Comparison of ENCODE assay signal across 8 cellular contexts in genomic region chr6:144008501-144009245, GRCh38. TPM values are rescaled to one million over a fixed set of nuclear protein-coding genes. Genes with fewer than 3 reads are reported as not detected.
DNase-seq lines count a peak whose midpoint lies in the region; ATAC-seq lines count a peak whose summit lies in the region.

No MANE protein-coding gene starts in this region.

- H3K4me3 ChIP-seq in mucosa of rectum (ENCODE audit: low read length in 2 of 2), result peak overlapping the region; percentile 65 to 76

- ATAC-seq in HG03378 (IDR thresholded peaks at IDR 0.05; ENCODE audit: unreplicated experiment) (peak; percentile 16), HG02870 (IDR thresholded peaks at IDR 0.05; ENCODE audit: unreplicated experiment) (no peak)

- H3K27ac ChIP-seq in mucosa of rectum (ENCODE audit: low read depth in 2 of 2, low read length in 2 of 2), result peak overlapping the region; percentile 67 to 68

- DNase-seq in Daoy (ENCODE audit: low read depth) (peak; percentile 6), cerebellar cortex (ENCODE audit: low spot score) (peak; percentile 16), hepatic stellate cell (ENCODE audit: low spot score) (no peak), NCI-H2196 treated with DMSO at 0.1 percent for 48 hours (lab: John Stamatoyannopoulos, UW; ENCODE audit: unreplicated experiment) (no peak)
- no peak for DNase-seq in activated effector memory CD4-positive, alpha-beta T cell treated with Interleukin-2 at 50 U/mL for 16 hours

- no peaks in the 10 kb centered on the region for H3K9me3 ChIP-seq in mucosa of rectum (ENCODE audit: control insufficient read depth in 2 of 2, low read length in 2 of 2)

- H3K9ac ChIP-seq in mucosa of rectum (ENCODE audit: low read depth in 1 of 2, low read length in 2 of 2), result peak overlapping the region in 1 of 2 donors; percentile 70

- no peaks in the 10 kb centered on the region for H3K27me3 ChIP-seq in mucosa of rectum (ENCODE audit: control insufficient read depth in 2 of 2, insufficient read depth in 2 of 2, low read length in 2 of 2)

- H3K4me1 ChIP-seq in mucosa of rectum (ENCODE audit: control insufficient read depth in 2 of 2, insufficient read depth in 2 of 2, low read length in 2 of 2), result peaks cover 2 to 7% of the 10 kb centered on the region in 2 donors

- no peaks in the 10 kb centered on the region for H3K36me3 ChIP-seq in mucosa of rectum (ENCODE audit: control insufficient read depth in 2 of 2, insufficient read depth in 2 of 2, low read length in 2 of 2)

RNA-seq across cellular contexts. Expression of gene PLAGL1, which starts 0.6 kb away (rescaled TPM):
- 2.6 and 5.5 TPM in 2 replicates for total RNA-seq in Daoy (2014; rRNA removed; shearing (Covaris generic))

Comparison
In these comparisons a context has a peak if more than half of its experiments do, and no peak if none do; other contexts are left out.
1. DNase-seq: peak in Daoy (single experiment) and cerebellar cortex (single experiment); none in activated effector memory CD4-positive, alpha-beta T cell treated with Interleukin-2 at 50 U/mL for 16 hours (single experiment), hepatic stellate cell (single experiment) and NCI-H2196 treated with DMSO at 0.1 percent for 48 hours (single experiment).